ENCODE assay signal across 24 cellular contexts in genomic region chrX:54238588-54238987, GRCh38. TPM values are rescaled to one million over a fixed set of nuclear protein-coding genes. Genes with fewer than 3 reads are reported as not detected.
DNase-seq lines count a peak whose midpoint lies in the region; ATAC-seq, FAIRE-seq and TF ChIP-seq lines count a peak whose summit lies in the region.
"Had no signal": no experiment of that assay in that cellular context is flagged by ENCODE, and none has a peak within 500 bp of the region (broad histone marks: within the 10 kb centered on the region; RNA-seq: fewer than 3 reads in every experiment).

No MANE protein-coding gene starts in this region.

- WGBS in HepG2 (ENCODE audit: low lambda C conversion rate) = 89% methylated on average over 4 of the region's 4 CpGs

- in situ Hi-C loops in astrocyte of the spinal cord (cut with HindIII; ENCODE audit: low sequenced_read_pairs) (no loop called here), HepG2 (cut with HindIII; ENCODE audit: extremely low pct_ligation_motif_present, low pct_unique_long_range_greater_than_20kb) (no loop called here)

- H3K4me1 ChIP-seq in kidney (ENCODE audit: control insufficient read depth in 1 of 2, insufficient read depth in 1 of 2, low read depth in 1 of 2, low read length in 2 of 2) (no peaks in the 10 kb centered on the region), HepG2 (ENCODE audit: insufficient read depth, low read length) (no peaks in the 10 kb centered on the region)
- H3K4me1 ChIP-seq: A549; BLaER1 treated with 17β-estradiol and CSF1 and Interleukin-3, amounts not matched to agents 10 nM and 100 nM; Caco-2 had no signal

- H3K4me1 Mint-ChIP-seq in effector memory CD8-positive, alpha-beta T cell (ENCODE audit: low read depth in 2 of 2) = no peaks in the 10 kb centered on the region
- H3K4me1 Mint-ChIP-seq: B cell had no signal

- no peak overlapping the region for H3K4me2 ChIP-seq in HepG2 (ENCODE audit: low read depth, low read length)
- H3K4me2 ChIP-seq: A549; BLaER1 treated with 17β-estradiol and CSF1 and Interleukin-3, amounts not matched to agents 10 nM and 100 nM had no signal

- POLR2A ChIA-PET in HepG2 (lab: Yijun Ruan, JAX) = no interaction called here

- H4K20me1 ChIP-seq in HepG2 (ENCODE audit: insufficient read depth, low read length) = no peaks in the 10 kb centered on the region
- H4K20me1 ChIP-seq: BLaER1 treated with 17β-estradiol and CSF1 and Interleukin-3, amounts not matched to agents 10 nM and 100 nM had no signal

- FAIRE-seq in GM18507 (lab: Jason Lieb, UNC) = peak; percentile 57
- FAIRE-seq in kidney (lab: Jason Lieb, UNC) = peak; percentile 51
- no peak for FAIRE-seq in HepG2 (lab: Jason Lieb, UNC)
- FAIRE-seq: A549, D721Med, G401.6, GM12878, GM12892, GM19239 had no signal

- DNase-seq in GM18507 (ENCODE audit: extremely low spot score, insufficient read length, low read depth) (no peak), NCI-H82 (lab: John Stamatoyannopoulos, UW) (peak; percentile 75), astrocyte of the spinal cord (ENCODE audit: low read depth, low spot score) (peak; percentile 7), kidney (no peak), HepG2 (ENCODE audit: low spot score) (no peak)
- no peak for DNase-seq in effector memory CD8-positive, alpha-beta T cell
- DNase-seq: AML-193; Caco-2; Calu3; CD4-positive, alpha-beta T cell; CD8-positive, alpha-beta T cell; DMS79 treated with DMSO at 0.1 percent for 48 hours; GF-D8 had no signal

- H3K9ac ChIP-seq in kidney (ENCODE audit: low read length in 2 of 2) (no peak overlapping the region), HepG2 (ENCODE audit: insufficient read depth, low read depth, low read length) (no peak overlapping the region)
- H3K9ac ChIP-seq: BLaER1 treated with 17β-estradiol and CSF1 and Interleukin-3, amounts not matched to agents 10 nM and 100 nM had no signal

- H3K27ac ChIP-seq in kidney (ENCODE audit: low read depth in 2 of 2, low read length in 2 of 2) = no peak overlapping the region
- H3K27ac ChIP-seq in HepG2 (ENCODE audit: extremely low read length, insufficient read depth, low read length) = no peak overlapping the region
- H3K27ac ChIP-seq: 22Rv1; A549; BLaER1 treated with 17β-estradiol and CSF1 and Interleukin-3, amounts not matched to agents 10 nM and 100 nM; C4-2B had no signal

- TF ChIP-seq RAD21 in HepG2 (CRISPR knock-in tag; IDR thresholded peaks at IDR 0.05) = no peak

- no peak overlapping the region for H2AFZ ChIP-seq in HepG2 (ENCODE audit: low read length)

- no peaks in the 10 kb centered on the region for H3K27me3 ChIP-seq in HepG2 (ENCODE audit: control insufficient read depth in 1 of 2, insufficient read depth in 2 of 2, low read length in 2 of 2)

- no peaks in the 10 kb centered on the region for H3K79me2 ChIP-seq in HepG2 (ENCODE audit: insufficient read depth, low read length)

- H3K4me3 Mint-ChIP-seq in effector memory CD8-positive, alpha-beta T cell = no peak overlapping the region
- H3K4me3 Mint-ChIP-seq: B cell; CD4-positive, alpha-beta T cell; CD8-positive, alpha-beta T cell had no signal

- H3K36me3 Mint-ChIP-seq in effector memory CD8-positive, alpha-beta T cell (ENCODE audit: insufficient read depth) = no peaks in the 10 kb centered on the region

- H3K36me3 ChIP-seq in kidney (ENCODE audit: control insufficient read depth in 1 of 2, insufficient read depth in 2 of 2, low read length in 2 of 2) (no peaks in the 10 kb centered on the region), HepG2 (replicated peaks in 1 of 2; ENCODE audit: control insufficient read depth in 1 of 2, insufficient read depth in 2 of 2, low read length in 2 of 2) (no peaks in the 10 kb centered on the region)
- H3K36me3 ChIP-seq: BLaER1 treated with 17β-estradiol and CSF1 and Interleukin-3, amounts not matched to agents 10 nM and 100 nM had no signal

- intact Hi-C loops in kidney (cut with DNase I) = no loop called here
- intact Hi-C loops in HepG2 (cut with micrococcal nuclease; ENCODE audit: unreplicated experiment) = no loop called here

- no peak for TF ChIP-seq CTCF in astrocyte of the spinal cord (IDR thresholded peaks at IDR 0.05; ENCODE audit: low read depth, low read length)
- TF ChIP-seq CTCF in kidney (IDR thresholded peaks at IDR 0.05; ENCODE audit: borderline replicate concordance, extremely low read depth, insufficient read depth) = no peak
- no peak for TF ChIP-seq CTCF in HepG2 (CRISPR knock-in tag; IDR thresholded peaks at IDR 0.05)

- ATAC-seq in HG03175 (IDR thresholded peaks at IDR 0.05; ENCODE audit: unreplicated experiment) (no peak), HepG2 (no peak)
- no peak for ATAC-seq in effector memory CD8-positive, alpha-beta T cell (replicated peaks)
- ATAC-seq: A549; CD8-positive, alpha-beta T cell; GM12878 had no signal

- no peak for TF ChIP-seq EP300 in HepG2 (IDR thresholded peaks at IDR 0.05; ENCODE audit: low read depth in 2 of 2, low read length in 2 of 2)
- no peak for TF ChIP-seq EP300 in HepG2 (CRISPR knock-in tag; IDR thresholded peaks at IDR 0.05; ENCODE audit: borderline replicate concordance)

- no TSS peak for BruUV-seq in HepG2 (replicated peaks; lab: Mats Ljungman, UMichigan)

- H3K27me3 Mint-ChIP-seq in effector memory CD8-positive, alpha-beta T cell = peaks cover 7 to 9% of the 10 kb centered on the region in 2 donors
- H3K27me3 Mint-ChIP-seq: B cell; CD4-positive, alpha-beta T cell had no signal

- CTCF ChIA-PET in HepG2 (lab: Yijun Ruan, JAX; ENCODE audit: low intra/inter-chr PET ratio, low total read pairs) = no interaction called here

- H3K9me3 Mint-ChIP-seq in effector memory CD8-positive, alpha-beta T cell = no peaks in the 10 kb centered on the region
- H3K9me3 Mint-ChIP-seq: CD4-positive, alpha-beta T cell; CD8-positive, alpha-beta T cell had no signal

- no peaks in the 10 kb centered on the region for H3K9me3 ChIP-seq in kidney (ENCODE audit: control insufficient read depth in 1 of 2, low read length in 2 of 2)
- H3K9me3 ChIP-seq in HepG2 (ENCODE audit: low read length) = no peaks in the 10 kb centered on the region
- H3K9me3 ChIP-seq: A549, Caco-2 had no signal

- no peak overlapping the region for H3K27ac Mint-ChIP-seq in effector memory CD8-positive, alpha-beta T cell
- H3K27ac Mint-ChIP-seq: B cell; CD4-positive, alpha-beta T cell; CD8-positive, alpha-beta T cell had no signal

- H3K4me3 ChIP-seq in astrocyte of the spinal cord (ENCODE audit: low read depth, low read length) (no peak overlapping the region), kidney (ENCODE audit: low read length in 2 of 2) (no peak overlapping the region), HepG2 (replicated peaks in 1 of 3; ENCODE audit: insufficient read depth in 1 of 3, low read depth in 2 of 3, low read length in 3 of 3) (no peak overlapping the region)
- H3K4me3 ChIP-seq: A549; BLaER1 treated with 17β-estradiol and CSF1 and Interleukin-3, amounts not matched to agents 10 nM and 100 nM; GM12878 had no signal

- no peak for TF ChIP-seq POLR2A in HepG2 (IDR thresholded peaks at IDR 0.05; ENCODE audit: insufficient read depth in 1 of 2, low read depth in 2 of 2, low read length in 2 of 2)

TF ChIP-seq in HepG2, 621 proteins besides CTCF, POLR2A, EP300 and RAD21 (continues in another document):
- TF ChIP-seq KDM3A (CRISPR knock-in tag; IDR thresholded peaks at IDR 0.05; ENCODE audit: low read depth) (no peak), GLMP (CRISPR knock-in tag; IDR thresholded peaks at IDR 0.05; ENCODE audit: borderline replicate concordance) (no peak), NFE2L2 (IDR thresholded peaks at IDR 0.05; ENCODE audit: low read length) (no peak), GZF1 (CRISPR knock-in tag; IDR thresholded peaks at IDR 0.05) (no peak)

RNA-seq across cellular contexts. Expression of gene FAM120C, which starts 55.5 kb away (rescaled TPM):
- total RNA-seq in kidney (16.4 TPM), HepG2 (2016; rRNA removed; fragmentation: Illumina TruSeq; extraction: Trizol) (7.4 and 7.5 TPM in 2 replicates)
- polyA plus RNA-seq in kidney (ENCODE audit: insufficient read depth, low read depth, low replicate concordance) (4.2 TPM), HepG2 (2011; rRNA removed) (4.6 and 6.4 TPM in 2 replicates)
- total RNA-seq in HepG2 (2016; cell fraction: cytosol; rRNA removed; fragmentation: Illumina TruSeq; extraction: Trizol; ENCODE audit: low read depth) = 0.88 and 1.9 TPM in 2 replicates
- total RNA-seq in HepG2 (2016; cell fraction: insoluble cytoplasmic fraction; rRNA removed; fragmentation: Illumina TruSeq; extraction: Trizol) = 7.2 and 7.3 TPM in 2 replicates
- total RNA-seq in HepG2 (2016; cell fraction: membrane; rRNA removed; fragmentation: Illumina TruSeq; extraction: Trizol) = 3.4 and 3.6 TPM in 2 replicates
- 10.8 and 12.4 TPM in 2 replicates for total RNA-seq in HepG2 (2016; cell fraction: nucleus; rRNA removed; fragmentation: Illumina TruSeq; extraction: Trizol)
- 2.8 and 6.5 TPM in 2 replicates for polyA plus RNA-seq in HepG2 (2011; cell fraction: cytosol; rRNA removed)
- 24.8 and 26.9 TPM in 2 replicates for polyA plus RNA-seq in HepG2 (2011; cell fraction: nucleus; rRNA removed)
- 3.9 and 5.6 TPM in 2 replicates for polyA plus RNA-seq in HepG2 (2012)
- polyA plus RNA-seq in HepG2 (2016; cell fraction: cytosol; fragmentation: Illumina TruSeq; extraction: Trizol; ENCODE audit: low read depth) = 1.2 TPM in 2 replicates
- polyA plus RNA-seq in HepG2 (2016; cell fraction: insoluble cytoplasmic fraction; fragmentation: Illumina TruSeq; extraction: Trizol; ENCODE audit: low read depth) = 7.1 and 7.8 TPM in 2 replicates
- polyA plus RNA-seq in HepG2 (2016; cell fraction: membrane; fragmentation: Illumina TruSeq; extraction: Trizol; ENCODE audit: low read depth) = 1.8 and 1.9 TPM in 2 replicates
- polyA plus RNA-seq in HepG2 (2016; cell fraction: nucleus; fragmentation: Illumina TruSeq; extraction: Trizol; ENCODE audit: insufficient read depth, low read depth) = 19.3 and 26.8 TPM in 2 replicates
- polyA minus RNA-seq in HepG2 (2011; rRNA and poly(A)+ RNA removed; ENCODE audit: low replicate concordance) = 9.1 and 25.5 TPM in 2 replicates
- 3.6 and 5.7 TPM in 2 replicates for polyA minus RNA-seq in HepG2 (2011; cell fraction: cytosol; rRNA and poly(A)+ RNA removed)
- polyA minus RNA-seq in HepG2 (2011; cell fraction: nucleus; rRNA and poly(A)+ RNA removed) = 20.1 and 22.3 TPM in 2 replicates

Comparison
In these comparisons a context has a peak if more than half of its experiments do, and no peak if none do; other contexts are left out.
1. DNase-seq: peak in NCI-H82 (single experiment) and astrocyte of the spinal cord (single experiment); none in GM18507 (single experiment), kidney (single experiment), effector memory CD8-positive, alpha-beta T cell (0 of 3) and HepG2 (single experiment).